8 cellular contexts compared by ENCODE assay signal in the genomic region with DNA sequence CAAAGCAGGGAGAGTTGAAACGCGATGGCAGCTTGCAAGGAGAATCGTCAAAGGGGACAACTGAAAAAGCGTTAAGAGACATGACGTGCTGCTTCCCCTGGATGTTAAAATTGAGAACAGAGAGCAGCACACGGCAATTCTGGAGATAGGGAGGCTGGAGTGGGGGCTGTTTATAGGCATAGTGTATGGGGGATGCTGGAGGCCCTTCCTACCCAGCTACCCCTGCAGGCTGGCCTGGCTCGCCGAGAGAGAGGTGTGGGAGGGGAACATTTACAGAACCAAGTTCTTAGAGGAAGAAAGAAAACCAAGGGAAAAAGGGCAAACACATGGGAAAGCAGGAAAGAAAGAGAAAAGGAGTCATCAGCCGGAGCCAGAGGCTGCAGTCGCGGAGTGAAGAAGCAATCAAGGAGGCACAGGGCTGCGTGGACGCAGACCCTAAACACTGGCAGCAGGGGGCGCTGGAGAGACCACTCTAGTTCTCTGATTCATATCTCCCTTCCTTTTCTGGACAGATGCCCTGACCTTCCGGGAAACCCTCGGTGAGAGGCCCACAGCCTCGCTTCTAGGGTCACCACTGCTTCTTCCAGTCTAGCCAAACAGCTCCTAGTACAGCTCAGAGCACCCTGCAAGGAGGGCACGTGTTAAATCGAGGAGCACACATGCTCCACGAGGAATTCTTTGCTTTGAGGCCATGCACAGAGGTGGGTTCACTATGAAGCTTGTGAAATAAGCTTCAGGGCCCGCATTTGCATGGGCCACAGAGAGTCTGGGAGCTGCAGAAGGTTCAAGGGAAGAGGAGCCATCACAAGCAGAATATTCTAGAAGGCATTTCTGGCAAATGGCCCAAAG. TPM values are rescaled to one million over a fixed set of nuclear protein-coding genes. Genes with fewer than 3 reads are reported as not detected.
DNase-seq lines count a peak whose midpoint lies in the region; ATAC-seq, FAIRE-seq and TF ChIP-seq lines count a peak whose summit lies in the region.

No MANE protein-coding gene starts in this region.

- in situ Hi-C loops in KBM-7 (cut with MboI; ENCODE audit: low pct_unique_long_range_greater_than_20kb, low sequenced_read_pairs), result no loop called here

- peak in 1 of 3 experiments; percentile 36 for TF ChIP-seq CTCF in vagina (IDR thresholded peaks at IDR 0.05)

- H3K27me3 ChIP-seq in vagina, result no peaks in the 10 kb centered on the region

- DNase-seq in A172 (ENCODE audit: low spot score) (peak; percentile 59), GM12891 (ENCODE audit: insufficient read length, low spot score) (peak; percentile 33), KBM-7 (peak; percentile 70), iPS-NIHi7 (ENCODE audit: extremely low spot score) (peak; percentile 80), globus pallidus (ENCODE audit: low spot score) (no peak), vagina (ENCODE audit: extremely low spot score in 2 of 2) (no peak)
- DNase-seq in activated naive CD4-positive, alpha-beta T cell treated with anti-CD3 and anti-CD28 coated beads, Interleukin-2, amount 10 ng/mL, durations not matched to agents 7 days and 5 days, result peak; percentile 36
- peak; percentile 13 to 52 for DNase-seq in stimulated activated naive CD8-positive, alpha-beta T cell treated with anti-CD3 and anti-CD28 coated beads, Interleukin-15, amount 100 ng/mL, for 72 hours

- intact Hi-C loops in vagina (cut with DNase I), result no loop called here

- no peaks in the 10 kb centered on the region for H3K36me3 Mint-ChIP-seq in activated naive CD4-positive, alpha-beta T cell treated with anti-CD3 and anti-CD28 coated beads, Interleukin-2, amount 10 ng/mL, durations not matched to agents 7 days and 5 days

- FAIRE-seq in GM12891 (lab: Jason Lieb, UNC), result peak; percentile 35

- H3K4me3 ChIP-seq in vagina, result no peak overlapping the region

- peak; percentile 73 for ATAC-seq in stimulated activated naive CD8-positive, alpha-beta T cell treated with anti-CD3 and anti-CD28 coated beads, Interleukin-15, amount 100 ng/mL, for 72 hours

- H3K4me1 Mint-ChIP-seq in activated naive CD4-positive, alpha-beta T cell treated with anti-CD3 and anti-CD28 coated beads, Interleukin-2, amount 10 ng/mL, durations not matched to agents 7 days and 5 days, result no peaks in the 10 kb centered on the region
- peaks cover 8% of the 10 kb centered on the region for H3K4me1 Mint-ChIP-seq in stimulated activated naive CD8-positive, alpha-beta T cell treated with anti-CD3 and anti-CD28 coated beads, Interleukin-15, amount 100 ng/mL, for 72 hours

- no peak overlapping the region for H3K27ac Mint-ChIP-seq in activated naive CD4-positive, alpha-beta T cell treated with anti-CD3 and anti-CD28 coated beads, Interleukin-2, amount 10 ng/mL, durations not matched to agents 7 days and 5 days
- H3K27ac Mint-ChIP-seq in stimulated activated naive CD8-positive, alpha-beta T cell treated with anti-CD3 and anti-CD28 coated beads, Interleukin-15, amount 100 ng/mL, for 72 hours, result no peak overlapping the region

- no peaks in the 10 kb centered on the region for H3K4me1 ChIP-seq in vagina

- peaks cover 3% of the 10 kb centered on the region for H3K27me3 Mint-ChIP-seq in activated naive CD4-positive, alpha-beta T cell treated with anti-CD3 and anti-CD28 coated beads, Interleukin-2, amount 10 ng/mL, durations not matched to agents 7 days and 5 days
- H3K27me3 Mint-ChIP-seq in stimulated activated naive CD8-positive, alpha-beta T cell treated with anti-CD3 and anti-CD28 coated beads, Interleukin-15, amount 100 ng/mL, for 72 hours, result peaks cover 7% of the 10 kb centered on the region

- H3K9me3 ChIP-seq in vagina, result no peaks in the 10 kb centered on the region

- no peak overlapping the region for H3K4me3 Mint-ChIP-seq in activated naive CD4-positive, alpha-beta T cell treated with anti-CD3 and anti-CD28 coated beads, Interleukin-2, amount 10 ng/mL, durations not matched to agents 7 days and 5 days
- H3K4me3 Mint-ChIP-seq in stimulated activated naive CD8-positive, alpha-beta T cell treated with anti-CD3 and anti-CD28 coated beads, Interleukin-15, amount 100 ng/mL, for 72 hours, result no peak overlapping the region

- TF ChIP-seq POLR2A in GM12891 (IDR thresholded peaks at IDR 0.05; ENCODE audit: low read depth, low read length) (no peak), vagina (IDR thresholded peaks at IDR 0.05) (no peak)

- no peak overlapping the region for H3K27ac ChIP-seq in vagina

- CTCF ChIA-PET in activated naive CD4-positive, alpha-beta T cell treated with anti-CD3 and anti-CD28 coated beads, Interleukin-2, amount 10 ng/mL, durations not matched to agents 7 days and 5 days (lab: Charles Lee), result interaction anchor here (0.5 to 2.0 kb wide), 6 partner anchors 9 to 587 kb away, joined by 3 to 9 read pairs (median 3); no protein-coding TSS in a partner anchor

- no peaks in the 10 kb centered on the region for H3K36me3 ChIP-seq in vagina

- peaks cover 2% of the 10 kb centered on the region for H3K9me3 Mint-ChIP-seq in activated naive CD4-positive, alpha-beta T cell treated with anti-CD3 and anti-CD28 coated beads, Interleukin-2, amount 10 ng/mL, durations not matched to agents 7 days and 5 days
- H3K9me3 Mint-ChIP-seq in stimulated activated naive CD8-positive, alpha-beta T cell treated with anti-CD3 and anti-CD28 coated beads, Interleukin-15, amount 100 ng/mL, for 72 hours, result no peaks in the 10 kb centered on the region

TF ChIP-seq in GM12891, 5 proteins besides CTCF, POLR2A, EP300 and RAD21:
- TF ChIP-seq SPI1 (IDR thresholded peaks at IDR 0.05; ENCODE audit: low read depth, low read length), result no peak
- no peak for TF ChIP-seq PAX5 (IDR thresholded peaks at IDR 0.05; ENCODE audit: insufficient read depth, low read length, severe bottlenecking)

RNA-seq across cellular contexts. Expression of gene MYH13, which starts 55.6 kb away (rescaled TPM):
- total RNA-seq in A172 (2014; rRNA removed; shearing (Covaris generic)), result not detected in 2 replicates
- not detected for polyA plus RNA-seq in GM12891 (2012; ENCODE audit: low read depth, missing spikeins)
- not detected for total RNA-seq in vagina

Comparison
In these comparisons a context has a peak if more than half of its experiments do, and no peak if none do; other contexts are left out.
1. DNase-seq: peak in A172 (single experiment), GM12891 (single experiment), KBM-7 (single experiment), activated naive CD4-positive, alpha-beta T cell treated with anti-CD3 and anti-CD28 coated beads, Interleukin-2, amount 10 ng/mL, durations not matched to agents 7 days and 5 days (single experiment), iPS-NIHi7 (single experiment) and stimulated activated naive CD8-positive, alpha-beta T cell treated with anti-CD3 and anti-CD28 coated beads, Interleukin-15, amount 100 ng/mL, for 72 hours (2 of 2); none in globus pallidus (single experiment) and vagina (0 of 2).